Comparison of ENCODE assay signal across 10 cellular contexts in genomic region chr17:51734462-51734861, GRCh38.
DNase-seq lines count a peak whose midpoint lies in the region; ATAC-seq, FAIRE-seq and TF ChIP-seq lines count a peak whose summit lies in the region.
"Had no signal": no experiment of that assay in that cellular context is flagged by ENCODE, and none has a peak within 500 bp of the region (broad histone marks: within the 10 kb centered on the region; RNA-seq: fewer than 3 reads in every experiment).

No MANE protein-coding gene starts in this region.

- CTCF ChIA-PET in activated CD4-positive, alpha-beta T cell treated with anti-CD3 and anti-CD28 coated beads for 36 hours (lab: Charles Lee) = interaction anchor here (0.9 to 2.5 kb wide), 3 partner anchors 9 to 363 kb away, joined by 3 to 8 read pairs (median 3); no protein-coding TSS in a partner anchor
- CTCF ChIA-PET in A673 (lab: Charles Lee) = no interaction called here

- no peaks in the 10 kb centered on the region for H3K36me3 Mint-ChIP-seq in activated CD4-positive, alpha-beta T cell treated with anti-CD3 and anti-CD28 coated beads for 36 hours (ENCODE audit: low read depth)
- H3K36me3 Mint-ChIP-seq in osteocyte (ENCODE audit: unreplicated experiment) = no peaks in the 10 kb centered on the region

- H3K27me3 ChIP-seq in bronchial epithelial cell (ENCODE audit: control insufficient read depth, insufficient read depth, low read length) (no peaks in the 10 kb centered on the region), A673 (replicated peaks; ENCODE audit: insufficient read depth, low read depth, low read length, poor library complexity) (no peaks in the 10 kb centered on the region)
- H3K27me3 ChIP-seq: upper lobe of right lung had no signal

- FAIRE-seq in bronchial epithelial cell (lab: Jason Lieb, UNC) = no peak

- H3K4me3 ChIP-seq in bronchial epithelial cell (ENCODE audit: low read depth, low read length) (no peak overlapping the region), A673 (ENCODE audit: low read depth, low read length, poor library complexity, severe bottlenecking) (no peak overlapping the region)
- H3K4me3 ChIP-seq: upper lobe of right lung had no signal

- no peak for ATAC-seq in activated CD4-positive, alpha-beta T cell treated with anti-CD3 and anti-CD28 coated beads for 36 hours
- ATAC-seq in GM21526 (IDR thresholded peaks at IDR 0.05; ENCODE audit: low FRiP score, unreplicated experiment) = no peak
- ATAC-seq: upper lobe of right lung had no signal

- peaks cover 17% of the 10 kb centered on the region for H3K27me3 Mint-ChIP-seq in activated CD4-positive, alpha-beta T cell treated with anti-CD3 and anti-CD28 coated beads for 36 hours
- H3K27me3 Mint-ChIP-seq in osteocyte (ENCODE audit: unreplicated experiment) = no peaks in the 10 kb centered on the region

- no peaks in the 10 kb centered on the region for H3K9me3 Mint-ChIP-seq in activated CD4-positive, alpha-beta T cell treated with anti-CD3 and anti-CD28 coated beads for 36 hours (ENCODE audit: low read depth)
- no peaks in the 10 kb centered on the region for H3K9me3 Mint-ChIP-seq in osteocyte (ENCODE audit: unreplicated experiment)

- no peaks in the 10 kb centered on the region for H3K36me3 ChIP-seq in bronchial epithelial cell (ENCODE audit: control insufficient read depth, insufficient read depth, low read length)
- H3K36me3 ChIP-seq in A673 (ENCODE audit: insufficient read depth, low read length, poor library complexity, severe bottlenecking) = no peaks in the 10 kb centered on the region
- H3K36me3 ChIP-seq: upper lobe of right lung had no signal

- POLR2A ChIA-PET in activated CD4-positive, alpha-beta T cell treated with anti-CD3 and anti-CD28 coated beads for 36 hours (lab: Charles Lee) = no interaction called here
- POLR2A ChIA-PET in A673 (lab: Charles Lee; ENCODE audit: low non-redundant PET) = no interaction called here

- no peaks in the 10 kb centered on the region for H3K4me1 ChIP-seq in A673 (ENCODE audit: insufficient read depth, low read length, poor library complexity, severe bottlenecking)
- H3K4me1 ChIP-seq: upper lobe of right lung had no signal

- intact Hi-C loops in activated CD4-positive, alpha-beta T cell treated with anti-CD3 and anti-CD28 coated beads for 36 hours (cut with DNase I, micrococcal nuclease) = loop anchor here in 1 of 2 experiments (5.0 to 10.0 kb wide), 4 partner anchors 270 to 440 kb away; no protein-coding TSS in a partner anchor
- intact Hi-C loops in A673 (cut with micrococcal nuclease; ENCODE audit: unreplicated experiment) = no loop called here

- H3K4me1 Mint-ChIP-seq in activated CD4-positive, alpha-beta T cell treated with anti-CD3 and anti-CD28 coated beads for 36 hours = no peaks in the 10 kb centered on the region
- peaks cover 2% of the 10 kb centered on the region for H3K4me1 Mint-ChIP-seq in osteocyte (ENCODE audit: unreplicated experiment)

- TF ChIP-seq CTCF in bronchial epithelial cell (IDR thresholded peaks at IDR 0.05; ENCODE audit: insufficient read depth, low read length, severe bottlenecking) (peak; percentile 66), osteocyte (IDR thresholded peaks at IDR 0.05) (peak; percentile 32), A673 (conservative IDR thresholded peaks at IDR 0.05; ENCODE audit: low read depth, low read length) (no peak)

- no peak overlapping the region for H3K27ac ChIP-seq in A673 (ENCODE audit: low read depth, low read length, poor library complexity, severe bottlenecking)
- H3K27ac ChIP-seq: upper lobe of right lung had no signal

- no peaks in the 10 kb centered on the region for H3K9me3 ChIP-seq in A673 (ENCODE audit: low read depth, low read length, poor library complexity, severe bottlenecking)
- H3K9me3 ChIP-seq: upper lobe of right lung had no signal

- H3K4me3 Mint-ChIP-seq in activated CD4-positive, alpha-beta T cell treated with anti-CD3 and anti-CD28 coated beads for 36 hours = no peak overlapping the region
- H3K4me3 Mint-ChIP-seq in osteocyte (ENCODE audit: unreplicated experiment) = no peak overlapping the region

- no peak overlapping the region for H3K27ac Mint-ChIP-seq in activated CD4-positive, alpha-beta T cell treated with anti-CD3 and anti-CD28 coated beads for 36 hours
- H3K27ac Mint-ChIP-seq in osteocyte (ENCODE audit: unreplicated experiment) = no peak overlapping the region

- DNase-seq in activated CD4-positive, alpha-beta T cell treated with anti-CD3 and anti-CD28 coated beads for 36 hours = peak; percentile 48
- DNase-seq in activated CD4-positive, alpha-beta T cell treated with anti-CD3 and anti-CD28 coated beads for 1 hour = no peak
- DNase-seq in HuH-7 (ENCODE audit: low spot score) (peak; percentile 41), bronchial epithelial cell (ENCODE audit: low read depth) (peak; percentile 21), osteocyte (ENCODE audit: extremely low spot score, unreplicated experiment) (no peak), DMS114 treated with DMSO at 0.1 percent for 48 hours (lab: John Stamatoyannopoulos, UW; ENCODE audit: unreplicated experiment) (no peak), A673 (ENCODE audit: low spot score) (no peak)
- DNase-seq: effector memory CD4-positive, alpha-beta T cell; upper lobe of right lung had no signal

- BruUV-seq in A673 (replicated peaks; lab: Mats Ljungman, UMichigan) = no TSS peak

Comparison
In these comparisons a context has a peak if more than half of its experiments do, and no peak if none do; other contexts are left out.
1. DNase-seq: peak in activated CD4-positive, alpha-beta T cell treated with anti-CD3 and anti-CD28 coated beads for 36 hours (single experiment), HuH-7 (single experiment) and bronchial epithelial cell (single experiment); none in activated CD4-positive, alpha-beta T cell treated with anti-CD3 and anti-CD28 coated beads for 1 hour (single experiment), osteocyte (single experiment), DMS114 treated with DMSO at 0.1 percent for 48 hours (single experiment) and A673 (single experiment).